1 cellular context compared by ENCODE assay signal in genomic region chr6:156474507-156475120, GRCh38.
TF ChIP-seq lines count a peak whose summit lies in the region.

No MANE protein-coding gene starts in this region.

TF ChIP-seq in GM23338, 12 proteins besides CTCF, POLR2A, EP300 and RAD21 (continued from another document):
- TF ChIP-seq REST (IDR thresholded peaks at IDR 0.05; ENCODE audit: unreplicated experiment) (no peak), EZH2phosphoT487 (IDR thresholded peaks at IDR 0.05; ENCODE audit: unreplicated experiment) (no peak), ZNF114 (CRISPR knock-in tag; IDR thresholded peaks at IDR 0.05) (no peak), STAT1 (IDR thresholded peaks at IDR 0.05; ENCODE audit: unreplicated experiment) (no peak)
- TF ChIP-seq, protein P1, sequence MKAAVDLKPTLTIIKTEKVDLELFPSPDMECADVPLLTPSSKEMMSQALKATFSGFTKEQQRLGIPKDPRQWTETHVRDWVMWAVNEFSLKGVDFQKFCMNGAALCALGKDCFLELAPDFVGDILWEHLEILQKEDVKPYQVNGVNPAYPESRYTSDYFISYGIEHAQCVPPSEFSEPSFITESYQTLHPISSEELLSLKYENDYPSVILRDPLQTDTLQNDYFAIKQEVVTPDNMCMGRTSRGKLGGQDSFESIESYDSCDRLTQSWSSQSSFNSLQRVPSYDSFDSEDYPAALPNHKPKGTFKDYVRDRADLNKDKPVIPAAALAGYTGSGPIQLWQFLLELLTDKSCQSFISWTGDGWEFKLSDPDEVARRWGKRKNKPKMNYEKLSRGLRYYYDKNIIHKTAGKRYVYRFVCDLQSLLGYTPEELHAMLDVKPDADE (IDR thresholded peaks at IDR 0.05): no peak
